In genomic region chr5:168482361-168482760, GRCh38 we compare ENCODE assay signal across 18 cellular contexts. TPM values are rescaled to one million over a fixed set of nuclear protein-coding genes. Genes with fewer than 3 reads are reported as not detected.
"Had no signal": no experiment of that assay in that cellular context is flagged by ENCODE, and none has a peak within 500 bp of the region (broad histone marks: within the 10 kb centered on the region; RNA-seq: fewer than 3 reads in every experiment).

No MANE protein-coding gene starts in this region.

- H3K36me3 ChIP-seq: heart right ventricle had no signal

- FAIRE-seq: frontal cortex, islet of Langerhans, urothelium cell line had no signal

- ATAC-seq: heart right ventricle; mucosa of descending colon; naive thymus-derived CD8-positive, alpha-beta T cell; right cardiac atrium had no signal

- H3K4me2 ChIP-seq: smooth muscle cell had no signal

- H3K9me3 Mint-ChIP-seq: naive thymus-derived CD8-positive, alpha-beta T cell had no signal

- H3K27ac ChIP-seq: coronary artery, heart right ventricle had no signal

- H3K4me3 ChIP-seq: coronary artery, heart right ventricle, mucosa of descending colon, smooth muscle cell had no signal

- H3K9me3 ChIP-seq: heart right ventricle, mucosa of descending colon had no signal

- H3K27ac Mint-ChIP-seq: naive thymus-derived CD8-positive, alpha-beta T cell had no signal

- DNase-seq: effector CD4-positive, alpha-beta T cell; heart right ventricle; hypothalamus; kidney glomerular epithelial cell; mammary epithelial cell; mucosa of descending colon; naive thymus-derived CD8-positive, alpha-beta T cell; posterior cingulate gyrus; right cardiac atrium; stimulated activated CD4-positive, alpha-beta T cell treated with anti-CD3 and anti-CD28 coated beads, Interleukin-2, amount 100 ng/mL, for 48 hours; stimulated activated naive CD4-positive, alpha-beta T cell treated with Interleukin-2 at 50 U/mL for 16 hours; trophoblast cell had no signal

RNA-seq across cellular contexts. Expression of gene FBLL1, which starts 46.7 kb away (rescaled TPM):
- total RNA-seq: mesenteric fat pad; naive thymus-derived CD8-positive, alpha-beta T cell; right cardiac atrium had no signal
- polyA plus RNA-seq: naive thymus-derived CD8-positive, alpha-beta T cell had no signal
